8 cellular contexts compared by ENCODE assay signal in the genomic region with DNA sequence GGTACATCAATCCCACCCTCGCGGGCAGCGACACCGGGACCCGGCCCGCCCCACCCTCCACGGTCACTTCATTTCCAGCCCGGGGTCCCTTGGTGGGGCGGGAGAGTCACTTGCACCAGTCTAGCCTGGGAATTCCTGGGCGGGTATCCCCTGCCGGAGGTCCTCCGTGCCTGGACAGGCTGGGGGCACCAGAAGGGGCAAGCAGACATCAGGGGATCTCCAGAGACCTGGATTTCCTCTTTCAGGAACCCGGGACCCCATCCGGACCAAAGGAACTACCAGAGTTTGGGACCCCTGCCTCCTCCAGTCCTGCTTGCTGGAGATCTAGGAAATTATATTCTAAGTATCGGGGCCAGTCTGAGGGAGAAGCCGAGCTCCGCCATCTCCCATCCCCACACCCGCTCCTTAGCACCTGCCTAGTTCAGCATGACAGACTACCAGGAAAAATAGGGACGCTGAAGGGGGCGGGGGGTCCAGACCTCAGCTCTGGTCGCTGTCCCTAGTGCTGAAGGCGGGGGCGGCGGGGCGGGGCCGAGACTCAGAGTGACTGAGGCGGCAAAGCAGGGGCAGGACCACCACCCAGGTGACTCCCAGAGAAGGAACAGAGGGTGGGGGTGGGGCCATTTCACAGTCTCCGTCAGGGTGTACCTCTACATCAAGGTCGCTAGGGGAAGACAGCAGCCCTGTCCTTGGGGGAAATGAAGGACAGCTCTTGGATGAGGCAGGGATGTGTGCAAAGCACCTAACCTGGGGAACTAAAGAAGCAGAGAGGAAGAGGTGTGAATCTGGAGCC.
DNase-seq lines count a peak whose midpoint lies in the region; ATAC-seq and TF ChIP-seq lines count a peak whose summit lies in the region.

No MANE protein-coding gene starts in this region.

- DNase-seq in GM06990 (ENCODE audit: extremely low read depth, insufficient read length), result peak; percentile 54
- peak; percentile 87 for DNase-seq in NCI-H1105 treated with DMSO at 0.1 percent for 48 hours (lab: John Stamatoyannopoulos, UW)
- peak; percentile 67 for DNase-seq in T-helper 22 cell (ENCODE audit: low read depth)
- DNase-seq in astrocyte of the spinal cord (ENCODE audit: low read depth, low spot score), result peak; percentile 15
- DNase-seq in islet precursor cell, result peak; percentile 96
- DNase-seq in stimulated activated CD4-positive, alpha-beta T cell treated with anti-CD3 and anti-CD28 coated beads, Interleukin-1b, Interleukin-23, amount 100 ng/mL, for 1 hour (ENCODE audit: low read depth in 2 of 2), result peak; percentile 24 to 71

- no peaks in the 10 kb centered on the region for H3K36me3 ChIP-seq in GM06990 (ENCODE audit: control insufficient read depth, insufficient read depth, low read length)

- peak; percentile 46 for TF ChIP-seq CTCF in GM06990 (IDR thresholded peaks at IDR 0.05; ENCODE audit: insufficient read depth, low read length, poor library complexity, severe bottlenecking)
- TF ChIP-seq CTCF in astrocyte of the spinal cord (IDR thresholded peaks at IDR 0.05; ENCODE audit: low read depth, low read length), result peak; percentile 39

- in situ Hi-C loops in astrocyte of the spinal cord (cut with HindIII; ENCODE audit: low sequenced_read_pairs), result no loop called here

- H3K4me3 ChIP-seq in GM06990 (replicated peaks; ENCODE audit: low read depth, low read length) (peak overlapping the region; percentile 74), astrocyte of the spinal cord (ENCODE audit: low read depth, low read length) (peak overlapping the region; percentile 53)

- no peaks in the 10 kb centered on the region for H3K27me3 ChIP-seq in GM06990 (replicated peaks; ENCODE audit: control insufficient read depth, insufficient read depth, low read length)

- ATAC-seq in GM19023 (IDR thresholded peaks at IDR 0.05; ENCODE audit: unreplicated experiment) (no peak), HG02642 (IDR thresholded peaks at IDR 0.05; ENCODE audit: poor library complexity, unreplicated experiment) (no peak)

Comparison
In these comparisons a context has a peak if more than half of its experiments do, and no peak if none do; other contexts are left out.
1. DNase-seq: peak in every context shown above with its lines; median percentile 96 in islet precursor cell; 87 in NCI-H1105 treated with DMSO at 0.1 percent for 48 hours; 67 in T-helper 22 cell; 54 in GM06990; 48 in stimulated activated CD4-positive, alpha-beta T cell treated with anti-CD3 and anti-CD28 coated beads, Interleukin-1b, Interleukin-23, amount 100 ng/mL, for 1 hour; 15 in astrocyte of the spinal cord.